In the genomic region with DNA sequence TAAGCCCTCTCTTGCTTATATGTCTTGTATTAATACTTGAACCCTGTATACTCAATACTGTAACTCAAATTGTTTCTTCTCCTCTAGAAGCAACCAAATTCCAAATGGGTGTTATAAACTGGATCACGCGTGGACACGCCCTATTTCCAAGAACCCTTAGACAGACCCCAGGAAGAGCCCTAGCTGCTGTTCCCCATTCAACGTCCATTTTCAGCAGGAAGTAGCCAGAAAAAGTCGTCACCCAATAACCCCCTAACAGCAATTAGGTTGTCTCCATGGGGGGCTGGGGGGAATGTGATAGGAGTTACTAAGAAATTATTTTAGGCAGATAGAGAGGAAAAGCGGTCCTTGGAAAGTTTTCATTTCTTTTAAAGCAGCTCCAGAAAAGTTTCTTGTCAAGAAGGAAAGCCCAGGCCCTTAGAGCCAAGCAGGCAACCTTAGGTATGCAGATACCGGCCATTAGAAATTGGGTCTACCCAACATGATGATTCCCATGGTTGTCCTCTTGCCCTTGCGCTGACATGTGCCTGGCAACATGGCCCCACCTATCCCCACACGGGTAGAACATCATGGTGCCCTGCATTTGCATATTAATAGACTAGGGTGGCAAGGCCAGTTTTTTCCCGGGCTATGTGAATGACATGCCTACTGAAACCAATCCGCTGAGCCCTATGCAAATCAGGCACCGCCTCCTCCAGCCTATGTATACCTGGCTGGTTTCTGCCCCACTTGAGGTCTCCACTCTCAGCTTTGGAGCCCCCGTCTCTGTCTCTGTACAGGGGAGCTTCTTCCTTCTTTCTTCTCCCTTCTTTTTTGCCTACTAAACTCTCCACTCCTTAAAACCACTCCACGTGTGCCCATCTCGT, we compare ENCODE assay signal across 24 cellular contexts. TPM values are rescaled to one million over a fixed set of nuclear protein-coding genes. Genes with fewer than 3 reads are reported as not detected.
A peak's percentile ranks its signal among the peaks of the same experiment; 100 is the strongest.
DNase-seq lines count a peak whose midpoint lies in the region; TF ChIP-seq lines count a peak whose summit lies in the region.
"Had no signal": no experiment of that assay in that cellular context is flagged by ENCODE, and none has a peak within 500 bp of the region (broad histone marks: within the 10 kb centered on the region; RNA-seq: fewer than 3 reads in every experiment).

No MANE protein-coding gene starts in this region.

- H3K4me3 ChIP-seq in colonic mucosa, result no peak overlapping the region
- H3K4me3 ChIP-seq: BLaER1, cardiac muscle cell, MG63 had no signal

- no peaks in the 10 kb centered on the region for H3K27me3 Mint-ChIP-seq in type B pancreatic cell

- H3K9me3 Mint-ChIP-seq in type B pancreatic cell, result no peaks in the 10 kb centered on the region
- H3K9me3 Mint-ChIP-seq: mesothelial cell of epicardium, nephron had no signal

- H3K36me3 ChIP-seq in colonic mucosa, result no peaks in the 10 kb centered on the region
- H3K36me3 ChIP-seq: BLaER1, cardiac muscle cell, MG63 had no signal

- no peak for TF ChIP-seq CTCF in colonic mucosa (IDR thresholded peaks at IDR 0.05)
- no peak for TF ChIP-seq CTCF in type B pancreatic cell (conservative IDR thresholded peaks at IDR 0.05)

- no peak overlapping the region for H3K9ac ChIP-seq in colonic mucosa (ENCODE audit: low read depth in 2 of 2, low read length in 2 of 2)
- H3K9ac ChIP-seq: BLaER1 had no signal

- peak; percentile 37 for DNase-seq in NCI-H146 (lab: John Stamatoyannopoulos, UW)
- no peak for DNase-seq in NCI-H146 treated with DMSO at 0.1 percent for 48 hours (lab: John Stamatoyannopoulos, UW; ENCODE audit: unreplicated experiment)
- DNase-seq in NCI-H2196 (lab: John Stamatoyannopoulos, UW; ENCODE audit: unreplicated experiment), result peak; percentile 83
- DNase-seq in colonic mucosa, result no peak
- no peak for DNase-seq in type B pancreatic cell (ENCODE audit: extremely low spot score, unreplicated experiment)
- DNase-seq in DMS79 (lab: John Stamatoyannopoulos, UW), result no peak
- DNase-seq in NCI-H2227 treated with DMSO at 0.1 percent for 48 hours (lab: John Stamatoyannopoulos, UW), result no peak
- no peak for DNase-seq in islet precursor cell
- DNase-seq: 8988T; activated CD4-positive, alpha-beta T cell treated with anti-CD3 and anti-CD28 coated beads, Interleukin-2, amount 50 U/mL, for 4 hours; activated gamma-delta T cell; left cardiac atrium; MG63; NCI-H1930; NCI-H524 treated with DMSO at 0.1 percent for 48 hours; posterior cingulate gyrus; SIG-M5; stimulated activated CD4-positive, alpha-beta T cell treated with anti-CD3 and anti-CD28 coated beads, Interleukin-1b, Interleukin-23, amount 100 ng/mL, for 48 hours had no signal

- peak overlapping the region; percentile 18 for H3K27ac Mint-ChIP-seq in type B pancreatic cell
- H3K27ac Mint-ChIP-seq: mesothelial cell of epicardium, nephron had no signal

- no peaks in the 10 kb centered on the region for H3K9me3 ChIP-seq in colonic mucosa
- H3K9me3 ChIP-seq: BLaER1, MG63 had no signal

- peaks cover 16% of the 10 kb centered on the region for H3K4me1 Mint-ChIP-seq in type B pancreatic cell (ENCODE audit: unreplicated experiment)

- no peaks in the 10 kb centered on the region for H3K4me1 ChIP-seq in colonic mucosa

- intact Hi-C loops in colonic mucosa (cut with DNase I), result no loop called here

- H3K4me3 Mint-ChIP-seq in type B pancreatic cell, result no peak overlapping the region
- H3K4me3 Mint-ChIP-seq: mesothelial cell of epicardium had no signal

- H3K27me3 ChIP-seq in colonic mucosa, result no peaks in the 10 kb centered on the region
- H3K27me3 ChIP-seq: BLaER1, cardiac muscle cell, foreskin keratinocyte, MG63 had no signal

- H3K36me3 Mint-ChIP-seq in type B pancreatic cell, result no peaks in the 10 kb centered on the region
- H3K36me3 Mint-ChIP-seq: mesothelial cell of epicardium had no signal

- peak overlapping the region; percentile 9 for H3K27ac ChIP-seq in colonic mucosa
- H3K27ac ChIP-seq: BLaER1, cardiac muscle cell, epithelial cell of prostate, foreskin keratinocyte had no signal

RNA-seq across cellular contexts. Expression of a gene that starts 4.0 kb away (rescaled TPM):
- total RNA-seq in colonic mucosa, result 100 to 1,000 TPM; 148 to 282 TPM
- 155 and 220 TPM in 2 replicates for total RNA-seq in type B pancreatic cell (ENCODE audit: low replicate concordance)

Comparison
In these comparisons a context has a peak if more than half of its experiments do, and no peak if none do; other contexts are left out.
1. DNase-seq: peak in NCI-H146 (single experiment) and NCI-H2196 (single experiment); none in NCI-H146 treated with DMSO at 0.1 percent for 48 hours (single experiment), colonic mucosa (single experiment), type B pancreatic cell (single experiment), DMS79 (single experiment), NCI-H2227 treated with DMSO at 0.1 percent for 48 hours (single experiment) and islet precursor cell (single experiment).